In genomic region chr9:111632695-111633388, GRCh38 we compare ENCODE assay signal across 10 cellular contexts. TPM values are rescaled to one million over a fixed set of nuclear protein-coding genes. Genes with fewer than 3 reads are reported as not detected.
DNase-seq lines count a peak whose midpoint lies in the region; ATAC-seq, FAIRE-seq and TF ChIP-seq lines count a peak whose summit lies in the region.
"Had no signal": no experiment of that assay in that cellular context is flagged by ENCODE, and none has a peak within 500 bp of the region (broad histone marks: within the 10 kb centered on the region; RNA-seq: fewer than 3 reads in every experiment).

No MANE protein-coding gene starts in this region.

- H3K27ac Mint-ChIP-seq in activated naive CD8-positive, alpha-beta T cell, result no peak overlapping the region

- no peak overlapping the region for H2AFZ ChIP-seq in HepG2 (ENCODE audit: low read length)

- H3K27me3 ChIP-seq in right cardiac atrium (ENCODE audit: control insufficient read depth, insufficient read depth), result no peaks in the 10 kb centered on the region
- no peaks in the 10 kb centered on the region; a peak in 1 of 5 replicates for H3K27me3 ChIP-seq in HepG2 (ENCODE audit: control insufficient read depth in 1 of 2, insufficient read depth in 2 of 2, low read length in 2 of 2)
- no peaks in the 10 kb centered on the region for H3K27me3 ChIP-seq in small intestine (ENCODE audit: control insufficient read depth in 2 of 2, insufficient read depth in 2 of 2, low read length in 2 of 2)
- no peaks in the 10 kb centered on the region for H3K27me3 ChIP-seq in upper lobe of left lung

- CTCF ChIA-PET in HepG2 (lab: Yijun Ruan, JAX; ENCODE audit: low intra/inter-chr PET ratio, low total read pairs), result no interaction called here

- no peaks in the 10 kb centered on the region; a peak in 1 of 5 replicates for H3K36me3 ChIP-seq in HepG2 (replicated peaks in 1 of 2; ENCODE audit: control insufficient read depth in 1 of 2, insufficient read depth in 2 of 2, low read length in 2 of 2)
- no peaks in the 10 kb centered on the region for H3K36me3 ChIP-seq in small intestine (ENCODE audit: control insufficient read depth in 2 of 2, insufficient read depth in 2 of 2, low read length in 2 of 2)
- no peaks in the 10 kb centered on the region for H3K36me3 ChIP-seq in upper lobe of left lung

- no peaks in the 10 kb centered on the region for H3K9me3 Mint-ChIP-seq in activated naive CD8-positive, alpha-beta T cell (ENCODE audit: low read depth)

- BruUV-seq in HepG2 (replicated peaks; lab: Mats Ljungman, UMichigan), result no TSS peak

- POLR2A ChIA-PET in HepG2 (lab: Yijun Ruan, JAX), result interaction anchor here (0.9 to 1.4 kb wide), 2 partner anchors 29 to 34 kb away, joined by 3 to 5 read pairs; partner anchors contain the start of gene PTGR1

- H3K4me1 ChIP-seq in right cardiac atrium (ENCODE audit: control insufficient read depth, insufficient read depth, low read length) (peaks cover 5% of the 10 kb centered on the region), HepG2 (ENCODE audit: insufficient read depth, low read length) (peaks cover 65% of the 10 kb centered on the region), small intestine (ENCODE audit: control insufficient read depth in 2 of 2, insufficient read depth in 1 of 2, low read depth in 1 of 2, low read length in 1 of 2) (peaks cover 9 to 28% of the 10 kb centered on the region in 2 donors), upper lobe of left lung (peaks cover 12 to 44% (median 32%) of the 10 kb centered on the region in 4 donors)

- H3K27me3 Mint-ChIP-seq in activated naive CD8-positive, alpha-beta T cell, result no peaks in the 10 kb centered on the region

- peak overlapping the region; percentile 89 for H3K4me2 ChIP-seq in HepG2 (ENCODE audit: low read depth, low read length)

- DNase-seq in right cardiac atrium, result no peak
- no peak for DNase-seq in Right ventricle myocardium inferior (ENCODE audit: missing footprints)
- no peak for DNase-seq in HepG2 (ENCODE audit: low spot score)
- DNase-seq in small intestine, result no peak
- DNase-seq in 8988T, result no peak
- DNase-seq in upper lobe of left lung, result no peak
- DNase-seq: DMS79 treated with DMSO at 0.1 percent for 48 hours, NCI-H1048 had no signal

- ATAC-seq in right cardiac atrium, result no peak
- ATAC-seq in Right ventricle myocardium inferior, result no peak
- no peak for ATAC-seq in HepG2
- ATAC-seq in HG02798 (IDR thresholded peaks at IDR 0.05; ENCODE audit: poor library complexity, unreplicated experiment), result no peak
- no peak for ATAC-seq in upper lobe of left lung (ENCODE audit: low FRiP score in 2 of 2)

- no peak for TF ChIP-seq EP300 in HepG2 (IDR thresholded peaks at IDR 0.05; ENCODE audit: low read depth in 2 of 2, low read length in 2 of 2)
- no peak for TF ChIP-seq EP300 in HepG2 (CRISPR knock-in tag; IDR thresholded peaks at IDR 0.05; ENCODE audit: borderline replicate concordance)
- TF ChIP-seq EP300 in upper lobe of left lung (IDR thresholded peaks at IDR 0.05), result no peak

- no peak for TF ChIP-seq RAD21 in HepG2 (CRISPR knock-in tag; IDR thresholded peaks at IDR 0.05)

- H3K9me3 ChIP-seq in right cardiac atrium (ENCODE audit: control insufficient read depth, low read length), result no peaks in the 10 kb centered on the region
- no peaks in the 10 kb centered on the region for H3K9me3 ChIP-seq in HepG2 (ENCODE audit: low read length)
- H3K9me3 ChIP-seq in small intestine (ENCODE audit: control insufficient read depth, low read depth), result no peaks in the 10 kb centered on the region
- H3K9me3 ChIP-seq in upper lobe of left lung, result no peaks in the 10 kb centered on the region

- TF ChIP-seq POLR2A in HepG2 (IDR thresholded peaks at IDR 0.05; ENCODE audit: insufficient read depth in 1 of 2, low read depth in 2 of 2, low read length in 2 of 2) (no peak), upper lobe of left lung (IDR thresholded peaks at IDR 0.05) (no peak)

- peak overlapping the region; percentile 79 for H3K4me3 ChIP-seq in right cardiac atrium (ENCODE audit: low read length)
- H3K4me3 ChIP-seq in HepG2 (replicated peaks in 1 of 3; ENCODE audit: insufficient read depth in 1 of 3, low read depth in 2 of 3, low read length in 3 of 3), result peak overlapping the region; percentile 72 to 98 (median 91)
- H3K4me3 ChIP-seq in small intestine (ENCODE audit: low read depth in 1 of 2, low read length in 2 of 2), result peak overlapping the region in 1 of 2 donors; percentile 89
- H3K4me3 ChIP-seq in upper lobe of left lung, result peak overlapping the region in 2 of 4 donors; percentile 73 to 86

- WGBS in right cardiac atrium, result 77% methylated on average over 7 of the region's 7 CpGs
- 61% methylated on average over 7 of the region's 7 CpGs for WGBS in HepG2 (ENCODE audit: low lambda C conversion rate)
- WGBS in small intestine, 3 donors, result 41 to 68% (median 50%) methylated on average over 7 of the region's 7 CpGs
- 66 to 84% methylated on average over 7 of the region's 7 CpGs for WGBS in upper lobe of left lung, 2 donors

- peaks cover 47% of the 10 kb centered on the region for H3K4me1 Mint-ChIP-seq in activated naive CD8-positive, alpha-beta T cell (ENCODE audit: low read depth)

- peaks cover 33% of the 10 kb centered on the region for H4K20me1 ChIP-seq in HepG2 (ENCODE audit: insufficient read depth, low read length)

- no peak for FAIRE-seq in HepG2 (lab: Jason Lieb, UNC)
- FAIRE-seq in small intestine (lab: Jason Lieb, UNC), result no peak

- in situ Hi-C loops in HepG2 (cut with HindIII; ENCODE audit: extremely low pct_ligation_motif_present, low pct_unique_long_range_greater_than_20kb), result no loop called here

- TF ChIP-seq CTCF in HepG2 (CRISPR knock-in tag; IDR thresholded peaks at IDR 0.05) (no peak), upper lobe of left lung (IDR thresholded peaks at IDR 0.05) (no peak)

- H3K4me3 Mint-ChIP-seq in activated naive CD8-positive, alpha-beta T cell, result peak overlapping the region; percentile 98

- peaks cover 65% of the 10 kb centered on the region for H3K79me2 ChIP-seq in HepG2 (ENCODE audit: insufficient read depth, low read length)

- intact Hi-C loops in right cardiac atrium (cut with DNase I), result no loop called here
- intact Hi-C loops in Right ventricle myocardium inferior (cut with DNase I), result no loop called here
- intact Hi-C loops in HepG2 (cut with micrococcal nuclease; ENCODE audit: unreplicated experiment), result no loop called here

- peak overlapping the region; percentile 96; the same call in 1 of the 2 replicates for H3K9ac ChIP-seq in HepG2 (ENCODE audit: insufficient read depth, low read depth, low read length)

- no peak overlapping the region for H3K27ac ChIP-seq in right cardiac atrium (ENCODE audit: low read length)
- no peak overlapping the region for H3K27ac ChIP-seq in HepG2 (ENCODE audit: extremely low read length, insufficient read depth, low read length)
- H3K27ac ChIP-seq in small intestine (ENCODE audit: low read depth in 1 of 2, low read length in 1 of 2), result no peak overlapping the region
- H3K27ac ChIP-seq in upper lobe of left lung, result no peak overlapping the region

- peaks cover 3% of the 10 kb centered on the region for H3K36me3 Mint-ChIP-seq in activated naive CD8-positive, alpha-beta T cell

RNA-seq across cellular contexts. Expression of gene DNAJC25, which starts 1.7 kb away (rescaled TPM):
- 1 to 10 TPM; 4.4 to 7.2 (median 5.8) TPM for total RNA-seq in right cardiac atrium
- 5.0 TPM for polyA plus RNA-seq in right cardiac atrium
- total RNA-seq in Right ventricle myocardium inferior, result 5.4 TPM
- 6.3 and 10.2 TPM in 2 replicates for total RNA-seq in HepG2 (2016; rRNA removed; fragmentation: Illumina TruSeq; extraction: Trizol)
- total RNA-seq in HepG2 (2016; cell fraction: cytosol; rRNA removed; fragmentation: Illumina TruSeq; extraction: Trizol; ENCODE audit: low read depth), result 2.4 and 2.5 TPM in 2 replicates
- total RNA-seq in HepG2 (2016; cell fraction: insoluble cytoplasmic fraction; rRNA removed; fragmentation: Illumina TruSeq; extraction: Trizol), result 6.5 and 9.4 TPM in 2 replicates
- total RNA-seq in HepG2 (2016; cell fraction: membrane; rRNA removed; fragmentation: Illumina TruSeq; extraction: Trizol), result 5.6 and 6.1 TPM in 2 replicates
- total RNA-seq in HepG2 (2016; cell fraction: nucleus; rRNA removed; fragmentation: Illumina TruSeq; extraction: Trizol), result 11.2 and 12.3 TPM in 2 replicates
- polyA plus RNA-seq in HepG2 (2011; rRNA removed), result 4.5 and 5.7 TPM in 2 replicates
- 3.0 and 3.2 TPM in 2 replicates for polyA plus RNA-seq in HepG2 (2011; cell fraction: cytosol; rRNA removed)
- polyA plus RNA-seq in HepG2 (2011; cell fraction: nucleus; rRNA removed), result 3.5 and 3.7 TPM in 2 replicates
- 4.8 and 8.4 TPM in 2 replicates for polyA plus RNA-seq in HepG2 (2012)
- 2.4 and 2.8 TPM in 2 replicates for polyA plus RNA-seq in HepG2 (2016; cell fraction: cytosol; fragmentation: Illumina TruSeq; extraction: Trizol; ENCODE audit: low read depth)
- polyA plus RNA-seq in HepG2 (2016; cell fraction: insoluble cytoplasmic fraction; fragmentation: Illumina TruSeq; extraction: Trizol; ENCODE audit: low read depth), result 7.8 TPM in 2 replicates
- 5.4 and 6.1 TPM in 2 replicates for polyA plus RNA-seq in HepG2 (2016; cell fraction: membrane; fragmentation: Illumina TruSeq; extraction: Trizol; ENCODE audit: low read depth)
- 25.6 and 26.2 TPM in 2 replicates for polyA plus RNA-seq in HepG2 (2016; cell fraction: nucleus; fragmentation: Illumina TruSeq; extraction: Trizol; ENCODE audit: insufficient read depth, low read depth)
- polyA minus RNA-seq in HepG2 (2011; rRNA and poly(A)+ RNA removed; ENCODE audit: low replicate concordance), result 1.5 and 1.8 TPM in 2 replicates
- 0.79 and 1.7 TPM in 2 replicates for polyA minus RNA-seq in HepG2 (2011; cell fraction: cytosol; rRNA and poly(A)+ RNA removed)
- 5.7 and 6.7 TPM in 2 replicates for polyA minus RNA-seq in HepG2 (2011; cell fraction: nucleus; rRNA and poly(A)+ RNA removed)
- 1 to 10 TPM; 2.7 to 8.7 (median 5.6) TPM for polyA plus RNA-seq in small intestine
- total RNA-seq in upper lobe of left lung, result 10 to 100 TPM in 2 of 6 donors, 1 to 10 TPM in 4; 4.5 to 12.2 (median 7.2) TPM

RNA-seq across cellular contexts. Expression of gene GNG10, which starts 28.6 kb away (rescaled TPM):
- total RNA-seq in right cardiac atrium, result 10 to 100 TPM; 24.7 to 31.9 (median 29.4) TPM
- 41.9 TPM for polyA plus RNA-seq in right cardiac atrium
- 28.8 TPM for total RNA-seq in Right ventricle myocardium inferior
- 29.8 and 45.0 TPM in 2 replicates for total RNA-seq in HepG2 (2016; rRNA removed; fragmentation: Illumina TruSeq; extraction: Trizol)
- total RNA-seq in HepG2 (2016; cell fraction: cytosol; rRNA removed; fragmentation: Illumina TruSeq; extraction: Trizol; ENCODE audit: low read depth), result 36.2 and 49.1 TPM in 2 replicates
- total RNA-seq in HepG2 (2016; cell fraction: insoluble cytoplasmic fraction; rRNA removed; fragmentation: Illumina TruSeq; extraction: Trizol), result 32.9 and 43.3 TPM in 2 replicates
- total RNA-seq in HepG2 (2016; cell fraction: membrane; rRNA removed; fragmentation: Illumina TruSeq; extraction: Trizol), result 68.2 and 69.9 TPM in 2 replicates
- 14.3 and 15.8 TPM in 2 replicates for total RNA-seq in HepG2 (2016; cell fraction: nucleus; rRNA removed; fragmentation: Illumina TruSeq; extraction: Trizol)
- polyA plus RNA-seq in HepG2 (2011; rRNA removed), result 29.8 and 32.4 TPM in 2 replicates
- polyA plus RNA-seq in HepG2 (2011; cell fraction: cytosol; rRNA removed), result 23.4 and 29.9 TPM in 2 replicates
- polyA plus RNA-seq in HepG2 (2011; cell fraction: nucleus; rRNA removed), result 4.6 and 7.7 TPM in 2 replicates
- polyA plus RNA-seq in HepG2 (2012), result 23.6 and 24.8 TPM in 2 replicates
- 74.7 and 106 TPM in 2 replicates for polyA plus RNA-seq in HepG2 (2016; cell fraction: cytosol; fragmentation: Illumina TruSeq; extraction: Trizol; ENCODE audit: low read depth)
- 66.2 and 74.2 TPM in 2 replicates for polyA plus RNA-seq in HepG2 (2016; cell fraction: insoluble cytoplasmic fraction; fragmentation: Illumina TruSeq; extraction: Trizol; ENCODE audit: low read depth)
- polyA plus RNA-seq in HepG2 (2016; cell fraction: membrane; fragmentation: Illumina TruSeq; extraction: Trizol; ENCODE audit: low read depth), result 103 and 108 TPM in 2 replicates
- polyA plus RNA-seq in HepG2 (2016; cell fraction: nucleus; fragmentation: Illumina TruSeq; extraction: Trizol; ENCODE audit: insufficient read depth, low read depth), result 32.3 and 39.9 TPM in 2 replicates
- 5.4 and 7.5 TPM in 2 replicates for polyA minus RNA-seq in HepG2 (2011; rRNA and poly(A)+ RNA removed; ENCODE audit: low replicate concordance)
- polyA minus RNA-seq in HepG2 (2011; cell fraction: cytosol; rRNA and poly(A)+ RNA removed), result 4.7 and 5.0 TPM in 2 replicates
- 5.4 and 5.7 TPM in 2 replicates for polyA minus RNA-seq in HepG2 (2011; cell fraction: nucleus; rRNA and poly(A)+ RNA removed)
- 10 to 100 TPM; 28.1 to 42.0 (median 39.4) TPM for polyA plus RNA-seq in small intestine
- 10 to 100 TPM; 18.8 to 62.2 (median 39.6) TPM for total RNA-seq in upper lobe of left lung

RNA-seq across cellular contexts. Expression of gene PTGR1, which starts 33.4 kb away (rescaled TPM):
- 10 to 100 TPM; 30.9 to 52.0 (median 41.2) TPM for total RNA-seq in right cardiac atrium
- polyA plus RNA-seq in right cardiac atrium, result 22.4 TPM
- 44.9 TPM for total RNA-seq in Right ventricle myocardium inferior
- total RNA-seq in HepG2 (2016; rRNA removed; fragmentation: Illumina TruSeq; extraction: Trizol), result 15.8 and 22.5 TPM in 2 replicates
- 9.9 TPM in 2 replicates for total RNA-seq in HepG2 (2016; cell fraction: cytosol; rRNA removed; fragmentation: Illumina TruSeq; extraction: Trizol; ENCODE audit: low read depth)
- total RNA-seq in HepG2 (2016; cell fraction: insoluble cytoplasmic fraction; rRNA removed; fragmentation: Illumina TruSeq; extraction: Trizol), result 15.5 and 22.6 TPM in 2 replicates
- total RNA-seq in HepG2 (2016; cell fraction: membrane; rRNA removed; fragmentation: Illumina TruSeq; extraction: Trizol), result 6.7 and 8.4 TPM in 2 replicates
- 4.8 and 6.2 TPM in 2 replicates for total RNA-seq in HepG2 (2016; cell fraction: nucleus; rRNA removed; fragmentation: Illumina TruSeq; extraction: Trizol)
- polyA plus RNA-seq in HepG2 (2011; rRNA removed), result 5.0 and 6.0 TPM in 2 replicates
- polyA plus RNA-seq in HepG2 (2011; cell fraction: cytosol; rRNA removed), result 5.4 and 6.0 TPM in 2 replicates
- 2.1 and 2.9 TPM in 2 replicates for polyA plus RNA-seq in HepG2 (2011; cell fraction: nucleus; rRNA removed)
- 10.6 and 11.6 TPM in 2 replicates for polyA plus RNA-seq in HepG2 (2012)
- 5.1 and 5.3 TPM in 2 replicates for polyA plus RNA-seq in HepG2 (2016; cell fraction: cytosol; fragmentation: Illumina TruSeq; extraction: Trizol; ENCODE audit: low read depth)
- 21.3 and 24.8 TPM in 2 replicates for polyA plus RNA-seq in HepG2 (2016; cell fraction: insoluble cytoplasmic fraction; fragmentation: Illumina TruSeq; extraction: Trizol; ENCODE audit: low read depth)
- 4.1 and 4.5 TPM in 2 replicates for polyA plus RNA-seq in HepG2 (2016; cell fraction: membrane; fragmentation: Illumina TruSeq; extraction: Trizol; ENCODE audit: low read depth)
- 10.1 and 12.6 TPM in 2 replicates for polyA plus RNA-seq in HepG2 (2016; cell fraction: nucleus; fragmentation: Illumina TruSeq; extraction: Trizol; ENCODE audit: insufficient read depth, low read depth)
- 2.8 and 54.6 TPM in 2 replicates for polyA minus RNA-seq in HepG2 (2011; rRNA and poly(A)+ RNA removed; ENCODE audit: low replicate concordance)
- polyA minus RNA-seq in HepG2 (2011; cell fraction: cytosol; rRNA and poly(A)+ RNA removed), result 3.1 and 4.8 TPM in 2 replicates
- polyA minus RNA-seq in HepG2 (2011; cell fraction: nucleus; rRNA and poly(A)+ RNA removed), result 5.5 TPM in 2 replicates
- 1,000 to 10,000 TPM in 1 of 3 donors, 100 to 1,000 TPM in 2; 128 to 1,002 (median 433) TPM for polyA plus RNA-seq in small intestine
- total RNA-seq in upper lobe of left lung, result 10 to 100 TPM; 26.9 to 66.7 (median 35.9) TPM
